Comparison of ENCODE assay signal across 8 cellular contexts in genomic region chr9:62800451-62801371, GRCh38.
DNase-seq lines count a peak whose midpoint lies in the region; ATAC-seq and TF ChIP-seq lines count a peak whose summit lies in the region.
"Not testable (repeated sequence)": the region's sequence is repeated elsewhere in the genome, so short reads cannot be mapped to it uniquely, and the experiment has no call there.

No MANE protein-coding gene starts in this region.

- not testable (repeated sequence) for TF ChIP-seq CTCF in activated CD8-positive, alpha-beta T cell treated with anti-CD3 and anti-CD28 coated beads for 36 hours (IDR thresholded peaks at IDR 0.05); breast epithelium (IDR thresholded peaks at IDR 0.05)

- CTCF ChIA-PET in activated CD8-positive, alpha-beta T cell treated with anti-CD3 and anti-CD28 coated beads for 36 hours (lab: Charles Lee), result interaction anchor here (1.1 kb wide), 1 partner anchor 1017 kb away, joined by 5 read pairs; no protein-coding TSS in a partner anchor

- not testable (repeated sequence) for TF ChIP-seq POLR2A in breast epithelium (IDR thresholded peaks at IDR 0.05)

- not testable (repeated sequence) for H3K27ac ChIP-seq in HUES64 (ENCODE audit: low read depth, low read length); breast epithelium; mesodermal cell (ENCODE audit: low read depth, low read length, severe bottlenecking); skeletal muscle tissue (ENCODE audit: low read depth, low read length)

- H3K4me3 ChIP-seq in HUES64 (ENCODE audit: low read length) (peak overlapping the region; percentile 58; the same call in 1 of the 2 replicates), breast epithelium (peak overlapping the region; percentile 49 to 71 (median 53)), mesodermal cell (ENCODE audit: extremely low read depth, insufficient read depth, low read length, poor library complexity, severe bottlenecking) (peak overlapping the region; percentile 53), skeletal muscle tissue (ENCODE audit: low read length in 3 of 3) (peak overlapping the region in 2 of 3 donors; percentile 4 to 51)

- POLR2A ChIA-PET in activated CD8-positive, alpha-beta T cell treated with anti-CD3 and anti-CD28 coated beads for 36 hours (lab: Charles Lee), result not testable (repeated sequence)

- DNase-seq in AG08395 (ENCODE audit: low spot score), result peak; percentile 1
- peak; percentile 44 for DNase-seq in activated CD8-positive, alpha-beta T cell treated with anti-CD3 and anti-CD28 coated beads for 36 hours
- DNase-seq in breast epithelium (ENCODE audit: low spot score in 2 of 2), result not testable (repeated sequence)
- peak; percentile 83 for DNase-seq in cardiac septum (ENCODE audit: low spot score)

- H3K9me3 Mint-ChIP-seq in activated CD8-positive, alpha-beta T cell treated with anti-CD3 and anti-CD28 coated beads for 36 hours, result not testable (repeated sequence)

- H3K27ac Mint-ChIP-seq in activated CD8-positive, alpha-beta T cell treated with anti-CD3 and anti-CD28 coated beads for 36 hours, result peak overlapping the region; percentile 21

- H3K36me3 ChIP-seq in HUES64 (ENCODE audit: insufficient read depth, low read length); breast epithelium; mesodermal cell (ENCODE audit: control insufficient read depth, insufficient read depth, low read length); skeletal muscle tissue (ENCODE audit: control insufficient read depth in 3 of 3, insufficient read depth in 3 of 3, low read length in 3 of 3): not testable (repeated sequence)

- H3K4me1 Mint-ChIP-seq in activated CD8-positive, alpha-beta T cell treated with anti-CD3 and anti-CD28 coated beads for 36 hours (ENCODE audit: low read depth), result peaks cover 31% of the 10 kb centered on the region

- H3K9ac ChIP-seq in HUES64 (ENCODE audit: low read depth, low read length); skeletal muscle tissue (ENCODE audit: low read depth in 1 of 3, low read length in 3 of 3): not testable (repeated sequence)

- 10% methylated on average over 29 of the region's 30 CpGs for WGBS in HUES64
- 16 to 19% methylated on average over 21 to 22 of the region's 30 CpGs for WGBS in mesodermal cell (ENCODE audit: insufficient coverage in 2 of 2), 2 experiments

- intact Hi-C loops in activated CD8-positive, alpha-beta T cell treated with anti-CD3 and anti-CD28 coated beads for 36 hours (cut with micrococcal nuclease); breast epithelium (cut with DNase I; ENCODE audit: low total_unique reads); cardiac septum (cut with DNase I): not testable (repeated sequence)

- H3K27me3 Mint-ChIP-seq in activated CD8-positive, alpha-beta T cell treated with anti-CD3 and anti-CD28 coated beads for 36 hours, result peaks cover 46% of the 10 kb centered on the region

- not testable (repeated sequence) for H3K9me3 ChIP-seq in HUES64 (ENCODE audit: insufficient read depth, low read depth, low read length); breast epithelium; mesodermal cell (ENCODE audit: control insufficient read depth, low read length); skeletal muscle tissue (ENCODE audit: control insufficient read depth in 3 of 3, low read length in 3 of 3)

- ATAC-seq in GM18868 (IDR thresholded peaks at IDR 0.05; ENCODE audit: unreplicated experiment), result peak; percentile 12
- not testable (repeated sequence) for ATAC-seq in activated CD8-positive, alpha-beta T cell treated with anti-CD3 and anti-CD28 coated beads for 36 hours

- H3K4me1 ChIP-seq in HUES64 (ENCODE audit: insufficient read depth, low read length); mesodermal cell (ENCODE audit: control insufficient read depth, insufficient read depth, low read length, poor library complexity, severe bottlenecking): not testable (repeated sequence)
- H3K4me1 ChIP-seq in breast epithelium, result peaks cover 3 to 11% of the 10 kb centered on the region in 2 donors
- H3K4me1 ChIP-seq in skeletal muscle tissue (ENCODE audit: control insufficient read depth in 3 of 3, insufficient read depth in 3 of 3, low read length in 3 of 3), result peaks cover 0 to 10% (median 4%) of the 10 kb centered on the region in 3 donors

- peak overlapping the region; percentile 83 for H3K4me3 Mint-ChIP-seq in activated CD8-positive, alpha-beta T cell treated with anti-CD3 and anti-CD28 coated beads for 36 hours

- peaks cover 10% of the 10 kb centered on the region for H3K36me3 Mint-ChIP-seq in activated CD8-positive, alpha-beta T cell treated with anti-CD3 and anti-CD28 coated beads for 36 hours (ENCODE audit: low read depth)

- H3K27me3 ChIP-seq in HUES64 (ENCODE audit: insufficient read depth, low read length), result peaks cover 71% of the 10 kb centered on the region
- H3K27me3 ChIP-seq in breast epithelium, result peaks cover 20 to 41% of the 10 kb centered on the region in 2 donors
- H3K27me3 ChIP-seq in skeletal muscle tissue (ENCODE audit: control insufficient read depth in 3 of 3, insufficient read depth in 3 of 3, low read length in 3 of 3), result peaks cover 29 to 45% (median 37%) of the 10 kb centered on the region in 3 donors
